ENCODE assay signal across 20 cellular contexts in the genomic region with DNA sequence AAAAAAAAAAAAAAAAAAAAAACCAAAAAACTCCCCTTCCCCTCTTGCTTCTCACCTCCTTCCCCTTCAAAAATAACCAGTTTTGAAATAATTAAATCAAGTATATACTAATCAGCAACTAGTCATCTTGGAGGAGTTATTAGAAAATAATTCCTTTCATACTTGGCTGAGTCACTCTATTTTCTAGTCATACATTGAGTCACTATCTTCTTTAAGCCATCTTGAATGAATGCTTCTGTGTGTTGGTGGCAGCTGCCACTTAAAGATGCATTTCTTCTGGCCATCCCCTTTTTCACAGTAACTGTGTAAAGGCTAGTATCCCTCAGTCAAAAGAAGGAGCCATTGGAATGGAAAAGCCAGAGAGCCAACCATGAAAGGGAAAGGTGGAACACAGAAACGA.
A peak's percentile ranks its signal among the peaks of the same experiment; 100 is the strongest.
DNase-seq lines count a peak whose midpoint lies in the region; ATAC-seq, FAIRE-seq and TF ChIP-seq lines count a peak whose summit lies in the region.
"Had no signal": no experiment of that assay in that cellular context is flagged by ENCODE, and none has a peak within 500 bp of the region (broad histone marks: within the 10 kb centered on the region; RNA-seq: fewer than 3 reads in every experiment).

No MANE protein-coding gene starts in this region.

- peak overlapping the region; percentile 27; the same call in 1 of the 2 replicates for H2BK20ac ChIP-seq in IMR-90 (ENCODE audit: low read depth, low read length)

- H3K79me1 ChIP-seq in IMR-90 (ENCODE audit: low read depth in 1 of 2, low read length in 2 of 2): peaks cover 8 to 17% of the 10 kb centered on the region in 2 experiments; a peak in 3 of 4 replicates

- CTCF ChIA-PET in BJ (lab: Yijun Ruan, JAX) (no interaction called here), IMR-90 (lab: Yijun Ruan, JAX) (interaction anchor here (0.7 kb wide), 1 partner anchor 188 kb away, joined by 3 read pairs; no protein-coding TSS in a partner anchor), K562 (lab: Yijun Ruan, JAX; ENCODE audit: low intra/inter-chr PET ratio) (no interaction called here), WTC11 (lab: Charles Lee) (no interaction called here)

- H3K27me3 ChIP-seq in BJ (ENCODE audit: control insufficient read depth, insufficient read depth, low read length) (no peaks in the 10 kb centered on the region), IMR-90 (ENCODE audit: control insufficient read depth, insufficient read depth, low read length) (no peaks in the 10 kb centered on the region), K562 (ENCODE audit: control insufficient read depth in 2 of 2, insufficient read depth in 2 of 2, low read length in 2 of 2) (no peaks in the 10 kb centered on the region)

- H2BK120ac ChIP-seq in IMR-90 (ENCODE audit: low read depth, low read length): no peak overlapping the region

- TF ChIP-seq POLR2A in IMR-90 (IDR thresholded peaks at IDR 0.05; ENCODE audit: low read depth, low read length) (no peak), K562 (conservative IDR thresholded peaks at IDR 0.05) (no peak)

- BruUV-seq in IMR-90 (replicated peaks; lab: Mats Ljungman, UMichigan) (no TSS peak), K562 (replicated peaks; lab: Mats Ljungman, UMichigan) (no TSS peak)

- H2AFZ ChIP-seq in IMR-90 (replicated peaks; ENCODE audit: low read length, poor library complexity) (no peak overlapping the region), K562 (ENCODE audit: low read depth, low read length) (no peak overlapping the region)
- H2AFZ ChIP-seq: parathyroid adenoma had no signal

- peak overlapping the region; percentile 17; the same call in 1 of the 2 replicates for H2AK5ac ChIP-seq in IMR-90 (ENCODE audit: low read depth, low read length)

- H3K4me3 ChIP-seq in BJ (ENCODE audit: low read depth, low read length) (no peak overlapping the region), IMR-90 (ENCODE audit: insufficient read depth, low read depth, low read length) (no peak overlapping the region), K562 (no peak overlapping the region)

- H3K9me1 ChIP-seq in IMR-90 (ENCODE audit: insufficient read depth, low read length): peaks cover 2% of the 10 kb centered on the region; the same call in 1 of the 2 replicates
- H3K9me1 ChIP-seq in K562 (ENCODE audit: control insufficient read depth, insufficient read depth, low read length): no peaks in the 10 kb centered on the region

- H4K91ac ChIP-seq in IMR-90 (ENCODE audit: insufficient read depth, low read depth, low read length): no peak overlapping the region

- POLR2A ChIA-PET in BJ (lab: Charles Lee) (no interaction called here), IMR-90 (lab: Charles Lee; ENCODE audit: unreplicated experiment) (interaction anchor here (0.6 kb wide), 1 partner anchor 37 kb away, joined by 4 read pairs; no protein-coding TSS in a partner anchor), K562 (lab: Yijun Ruan, JAX) (interaction anchor here (1.2 kb wide), 1 partner anchor 9 kb away, joined by 4 read pairs; no protein-coding TSS in a partner anchor), WTC11 (lab: Charles Lee) (interaction anchor here (0.6 kb wide), 1 partner anchor 546 kb away, joined by 6 read pairs; no protein-coding TSS in a partner anchor)

- no peak for TF ChIP-seq EP300 in K562 (IDR thresholded peaks at IDR 0.05; ENCODE audit: low read length)

- no peaks in the 10 kb centered on the region; the same call in 1 of the 2 replicates for H3K4me1 Mint-ChIP-seq in WTC11
- H3K4me1 Mint-ChIP-seq: B cell had no signal

- no peak overlapping the region for H3K4me3 Mint-ChIP-seq in WTC11
- H3K4me3 Mint-ChIP-seq: activated CD4-positive, alpha-beta memory T cell treated with anti-CD3 and anti-CD28 coated beads for 36 hours; activated naive CD8-positive, alpha-beta T cell treated with anti-CD3 and anti-CD28 coated beads, Interleukin-2, amount 10 ng/mL, durations not matched to agents 7 days and 5 days; B cell; naive B cell had no signal

- no peak overlapping the region for H3K56ac ChIP-seq in IMR-90 (ENCODE audit: extremely low read depth, insufficient read depth, low read length)

- no peak overlapping the region; the same call in 1 of the 2 replicates for H3K18ac ChIP-seq in IMR-90 (ENCODE audit: low read depth, low read length)

- TF ChIP-seq RAD21 in IMR-90 (IDR thresholded peaks at IDR 0.05; ENCODE audit: low read length) (no peak), K562 (CRISPR knock-in tag; conservative IDR thresholded peaks at IDR 0.05 in 1 of 2, IDR thresholded peaks at IDR 0.05 in 1 of 2) (no peak)

- ATAC-seq in IMR-90 (ENCODE audit: low read depth): peak; percentile 52
- no peak for ATAC-seq in K562
- no peak for ATAC-seq in GM21717 (IDR thresholded peaks at IDR 0.05; ENCODE audit: unreplicated experiment)
- no peak for ATAC-seq in GM19467 (IDR thresholded peaks at IDR 0.05; ENCODE audit: unreplicated experiment)
- no peak for ATAC-seq in WTC11

- in situ Hi-C loops in IMR-90 (cut with MboI; ENCODE audit: low sequenced_read_pairs): no loop called here
- in situ Hi-C loops in K562 (cut with MboI): no loop called here

- H3K4me1 ChIP-seq in IMR-90 (ENCODE audit: control insufficient read depth, insufficient read depth, low read length) (peaks cover 6% of the 10 kb centered on the region), K562 (replicated peaks in 1 of 2; ENCODE audit: control insufficient read depth in 2 of 2, insufficient read depth in 2 of 2, low read length in 2 of 2) (no peaks in the 10 kb centered on the region)
- H3K4me1 ChIP-seq: parathyroid adenoma had no signal

- TF ChIP-seq CTCF in BJ (IDR thresholded peaks at IDR 0.05; ENCODE audit: insufficient read depth, low read depth, low read length): no peak
- TF ChIP-seq CTCF in IMR-90 (conservative IDR thresholded peaks at IDR 0.05; ENCODE audit: low read depth, low read length): no peak
- TF ChIP-seq CTCF in K562 (IDR thresholded peaks at IDR 0.05 in 2 of 3, conservative IDR thresholded peaks at IDR 0.05 in 1 of 3; ENCODE audit: insufficient read depth in 2 of 3, low read depth in 1 of 3, low read length in 3 of 3): no peak
- TF ChIP-seq CTCF in WTC11 (IDR thresholded peaks at IDR 0.05): no peak

- H3K27me3 Mint-ChIP-seq in WTC11 (ENCODE audit: low read depth): no peaks in the 10 kb centered on the region
- H3K27me3 Mint-ChIP-seq: activated CD4-positive, alpha-beta memory T cell treated with anti-CD3 and anti-CD28 coated beads for 36 hours; activated naive CD8-positive, alpha-beta T cell treated with anti-CD3 and anti-CD28 coated beads, Interleukin-2, amount 10 ng/mL, durations not matched to agents 7 days and 5 days had no signal

- no peaks in the 10 kb centered on the region for H3K36me3 ChIP-seq in BJ (ENCODE audit: control insufficient read depth, insufficient read depth, low read length)
- peaks cover 1% of the 10 kb centered on the region; the same call in 1 of the 2 replicates for H3K36me3 ChIP-seq in IMR-90 (ENCODE audit: control insufficient read depth, insufficient read depth, low read length)
- H3K36me3 ChIP-seq in K562 (ENCODE audit: control insufficient read depth, insufficient read depth, low read length): no peaks in the 10 kb centered on the region

- H3K4me2 ChIP-seq in IMR-90 (ENCODE audit: low read depth, low read length): no peak overlapping the region
- H3K4me2 ChIP-seq in K562 (ENCODE audit: insufficient read depth, low read length): no peak overlapping the region

- H3K4ac ChIP-seq in IMR-90 (ENCODE audit: low read depth, low read length): no peak overlapping the region

- no peaks in the 10 kb centered on the region for H3K9me3 Mint-ChIP-seq in WTC11
- H3K9me3 Mint-ChIP-seq: activated CD4-positive, alpha-beta memory T cell treated with anti-CD3 and anti-CD28 coated beads for 36 hours; activated naive CD8-positive, alpha-beta T cell treated with anti-CD3 and anti-CD28 coated beads, Interleukin-2, amount 10 ng/mL, durations not matched to agents 7 days and 5 days; naive B cell had no signal

- intact Hi-C loops in IMR-90 (cut with micrococcal nuclease) (no loop called here), K562 (cut with micrococcal nuclease) (no loop called here)

- H2BK5ac ChIP-seq in IMR-90 (ENCODE audit: low read depth, low read length, poor library complexity, severe bottlenecking): no peak overlapping the region

- no peak for FAIRE-seq in K562 (lab: Jason Lieb, UNC)

- H3K23ac ChIP-seq in IMR-90 (ENCODE audit: low read depth, low read length): no peak overlapping the region

- H3K9me3 ChIP-seq in IMR-90 (ENCODE audit: control insufficient read depth, insufficient read depth, low read length) (no peaks in the 10 kb centered on the region), K562 (replicated peaks; ENCODE audit: control insufficient read depth, insufficient read depth, low read depth, low read length) (no peaks in the 10 kb centered on the region)

- H2AK9ac ChIP-seq in IMR-90 (replicated peaks; ENCODE audit: low read depth, low read length, poor library complexity): no peak overlapping the region

- H3K79me2 ChIP-seq in K562 (ENCODE audit: control insufficient read depth, insufficient read depth, low read length): no peaks in the 10 kb centered on the region
- H3K79me2 ChIP-seq: parathyroid adenoma had no signal

- H4K8ac ChIP-seq in IMR-90 (ENCODE audit: low read depth in 2 of 2, low read length in 2 of 2): peak overlapping the region in 1 of 2 experiments; percentile 30; a peak in 1 of 4 replicates

- DNase-seq in BJ (ENCODE audit: low read depth) (peak; percentile 15), IMR-90 (peak; percentile 66), K562 (ENCODE audit: extremely low read depth in 1 of 4, low spot score in 3 of 4) (no peak), kidney glomerular epithelial cell (lab: John Stamatoyannopoulos, UW) (peak; percentile 24), WTC11 (ENCODE audit: low spot score) (no peak)
- DNase-seq in stimulated activated naive CD4-positive, alpha-beta T cell treated with Interleukin-2 at 50 U/mL for 16 hours (lab: John Stamatoyannopoulos, UW): no peak
- DNase-seq: activated CD4-positive, alpha-beta memory T cell treated with anti-CD3 and anti-CD28 coated beads for 36 hours; activated naive CD8-positive, alpha-beta T cell treated with anti-CD3 and anti-CD28 coated beads, Interleukin-2, amount 10 ng/mL, durations not matched to agents 7 days and 5 days; activated T-cell treated with anti-CD3 and anti-CD28 coated beads, Interleukin-2, amount 50 U/mL, for 48 hours; GDM1; KBM-7; naive B cell; NCI-H1048; NCI-H2107; NCI-H69; stimulated activated CD4-positive, alpha-beta T cell treated with anti-CD3 and anti-CD28 coated beads, Interleukin-4, amount 100 ng/mL, for 1 hour had no signal

- H4K20me1 ChIP-seq in IMR-90 (ENCODE audit: insufficient read depth, low read length) (no peaks in the 10 kb centered on the region; the same call in 1 of the 2 replicates), K562 (replicated peaks; ENCODE audit: control insufficient read depth, insufficient read depth, low read length) (no peaks in the 10 kb centered on the region)

- H3K14ac ChIP-seq in IMR-90 (replicated peaks; ENCODE audit: low read depth, low read length): peak overlapping the region; percentile 78

- H4K5ac ChIP-seq in IMR-90 (ENCODE audit: low read depth, low read length): no peak overlapping the region

- H3K9ac ChIP-seq in IMR-90 (ENCODE audit: low read depth, low read length): no peak overlapping the region
- H3K9ac ChIP-seq in K562 (ENCODE audit: insufficient read depth in 1 of 2, low read depth in 2 of 2, low read length in 2 of 2): no peak overlapping the region
- H3K9ac ChIP-seq: parathyroid adenoma had no signal

- H3K36me3 Mint-ChIP-seq in WTC11: no peaks in the 10 kb centered on the region; the same call in 1 of the 2 replicates
- H3K36me3 Mint-ChIP-seq: naive B cell had no signal

- H3K27ac Mint-ChIP-seq in WTC11: no peak overlapping the region; the same call in 1 of the 2 replicates
- H3K27ac Mint-ChIP-seq: activated CD4-positive, alpha-beta memory T cell treated with anti-CD3 and anti-CD28 coated beads for 36 hours; activated naive CD8-positive, alpha-beta T cell treated with anti-CD3 and anti-CD28 coated beads, Interleukin-2, amount 10 ng/mL, durations not matched to agents 7 days and 5 days; B cell; naive B cell had no signal

- dilution Hi-C loops in IMR-90 (cut with HindIII; ENCODE audit: low sequenced_read_pairs, unreplicated experiment): no loop called here

- 0 out of 3 replicates have a peak overlapping the region, but pooled peaks have one; percentile 38 for H2BK15ac ChIP-seq in IMR-90 (ENCODE audit: low read depth, low read length)

- WGBS in IMR-90 (ENCODE audit: extremely low coverage in 2 of 2, insufficient read length in 1 of 2), 2 experiments: 100% methylated on average over 1 of the region's 1 CpG; no CpG with 5 or more reads in 1 of the 2 experiments
- WGBS in K562 (ENCODE audit: insufficient coverage, low coverage, missing lambda C conversion rate): 53% methylated on average over 1 of the region's 1 CpG

- H3K27ac ChIP-seq in IMR-90 (ENCODE audit: insufficient read depth, low read length) (no peak overlapping the region), K562 (ENCODE audit: extremely low read depth, low read depth, low read length) (no peak overlapping the region)
- H3K27ac ChIP-seq: parathyroid adenoma had no signal

Comparison
In these comparisons a context has a peak if more than half of its experiments do, and no peak if none do; other contexts are left out.
1. DNase-seq: peak in BJ (single experiment), IMR-90 (single experiment) and kidney glomerular epithelial cell (single experiment); none in K562 (0 of 4), stimulated activated naive CD4-positive, alpha-beta T cell treated with Interleukin-2 at 50 U/mL for 16 hours (single experiment) and WTC11 (single experiment).